9 cellular contexts compared by ENCODE assay signal in genomic region chr1:40394456-40395172, GRCh38. TPM values are rescaled to one million over a fixed set of nuclear protein-coding genes. Genes with fewer than 3 reads are reported as not detected.
A peak's percentile ranks its signal among the peaks of the same experiment; 100 is the strongest.
DNase-seq lines count a peak whose midpoint lies in the region; ATAC-seq and TF ChIP-seq lines count a peak whose summit lies in the region.
"Had no signal": no experiment of that assay in that cellular context is flagged by ENCODE, and none has a peak within 500 bp of the region (broad histone marks: within the 10 kb centered on the region; RNA-seq: fewer than 3 reads in every experiment).

No MANE protein-coding gene starts in this region.

- H3K36me3 Mint-ChIP-seq in activated T-cell treated with anti-CD3 and anti-CD28 coated beads, Interleukin-2, amount 50 U/mL, for 24 hours (ENCODE audit: low read depth): peaks cover 77% of the 10 kb centered on the region
- peaks cover 54% of the 10 kb centered on the region for H3K36me3 Mint-ChIP-seq in activated CD4-positive, alpha-beta memory T cell treated with anti-CD3 and anti-CD28 coated beads for 36 hours

- TF ChIP-seq CTCF in fibroblast of pulmonary artery (IDR thresholded peaks at IDR 0.05; ENCODE audit: low read length, missing control alignments) (no peak), thyroid gland (IDR thresholded peaks at IDR 0.05) (no peak), PC-3 (conservative IDR thresholded peaks at IDR 0.05; ENCODE audit: low read depth, low read length) (no peak)

- H3K4me1 ChIP-seq in thyroid gland (peaks cover 60 to 84% of the 10 kb centered on the region in 2 donors), PC-3 (ENCODE audit: insufficient read depth, low read length) (peaks cover 18% of the 10 kb centered on the region; the same call in 1 of the 2 replicates)

- no peak overlapping the region for H3K4me2 ChIP-seq in PC-3 (ENCODE audit: low read length)

- peaks cover 98% of the 10 kb centered on the region for H3K79me2 ChIP-seq in PC-3 (ENCODE audit: low read length)

- H3K27me3 ChIP-seq in thyroid gland: no peaks in the 10 kb centered on the region
- H3K27me3 ChIP-seq in PC-3 (ENCODE audit: low read length): no peaks in the 10 kb centered on the region
- H3K27me3 ChIP-seq: cardiac muscle cell had no signal

- H3K4me3 ChIP-seq in fibroblast of pulmonary artery (replicated peaks; ENCODE audit: low read depth, low read length) (no peak overlapping the region), thyroid gland (replicated peaks in 1 of 3) (no peak overlapping the region), PC-3 (ENCODE audit: low read length) (no peak overlapping the region)
- H3K4me3 ChIP-seq: cardiac muscle cell had no signal

- H2AFZ ChIP-seq in PC-3 (ENCODE audit: low read length): no peak overlapping the region

- H3K4me1 Mint-ChIP-seq in activated T-cell treated with anti-CD3 and anti-CD28 coated beads, Interleukin-2, amount 50 U/mL, for 24 hours (ENCODE audit: low read depth): peaks cover 92% of the 10 kb centered on the region
- peaks cover 91% of the 10 kb centered on the region for H3K4me1 Mint-ChIP-seq in activated CD4-positive, alpha-beta memory T cell treated with anti-CD3 and anti-CD28 coated beads for 36 hours (ENCODE audit: low read depth)

- H3K27ac Mint-ChIP-seq in activated T-cell treated with anti-CD3 and anti-CD28 coated beads, Interleukin-2, amount 50 U/mL, for 24 hours: peak overlapping the region; percentile 96
- H3K27ac Mint-ChIP-seq in activated CD4-positive, alpha-beta memory T cell treated with anti-CD3 and anti-CD28 coated beads for 36 hours: peak overlapping the region; percentile 85

- no TSS peak for BruUV-seq in PC-3 (replicated peaks; lab: Mats Ljungman, UMichigan)

- no peaks in the 10 kb centered on the region for H3K9me2 ChIP-seq in PC-3 (replicated peaks; ENCODE audit: low read length)

- no peak for ATAC-seq in PC-3

- H3K36me3 ChIP-seq in thyroid gland (no peaks in the 10 kb centered on the region), PC-3 (ENCODE audit: low read depth, low read length) (no peaks in the 10 kb centered on the region)
- H3K36me3 ChIP-seq: cardiac muscle cell had no signal

- no peak for TF ChIP-seq POLR2A in thyroid gland (IDR thresholded peaks at IDR 0.05)

- in situ Hi-C loops in ACHN (cut with HindIII; ENCODE audit: low pct_ligation_motif_present, low pct_unique_long_range_greater_than_20kb, low sequenced_read_pairs): no loop called here

- POLR2A ChIA-PET in activated CD4-positive, alpha-beta memory T cell treated with anti-CD3 and anti-CD28 coated beads for 36 hours (lab: Charles Lee): interaction anchor here (4.8 to 7.6 kb wide), 2 partner anchors 11 to 21 kb away, joined by 36 to 97 read pairs; partner anchors contain the start of gene SMAP2
- POLR2A ChIA-PET in PC-3 (lab: Charles Lee; ENCODE audit: unreplicated experiment): no interaction called here

- no peak for DNase-seq in activated T-cell treated with anti-CD3 and anti-CD28 coated beads, Interleukin-2, amount 50 U/mL, for 24 hours
- DNase-seq in activated T-cell treated with anti-CD3 and anti-CD28 coated beads for 4 hours (no peak), fibroblast of pulmonary artery (ENCODE audit: low read depth) (peak; percentile 35), thyroid gland (no peak), PC-3 (no peak), globus pallidus (ENCODE audit: low spot score) (no peak), ACHN (no peak)
- peak; percentile 64 for DNase-seq in activated CD4-positive, alpha-beta memory T cell treated with anti-CD3 and anti-CD28 coated beads for 36 hours

- no peak overlapping the region for H3K9ac ChIP-seq in PC-3 (ENCODE audit: low read length)

- WGBS in thyroid gland, 2 donors: 37 to 39% methylated on average over 4 of the region's 4 CpGs

- H3K9me3 ChIP-seq in thyroid gland (no peaks in the 10 kb centered on the region), PC-3 (ENCODE audit: low read length) (no peaks in the 10 kb centered on the region)

- H3K27me3 Mint-ChIP-seq in activated T-cell treated with anti-CD3 and anti-CD28 coated beads, Interleukin-2, amount 50 U/mL, for 24 hours: no peaks in the 10 kb centered on the region
- no peaks in the 10 kb centered on the region for H3K27me3 Mint-ChIP-seq in activated CD4-positive, alpha-beta memory T cell treated with anti-CD3 and anti-CD28 coated beads for 36 hours

- intact Hi-C loops in activated CD4-positive, alpha-beta memory T cell treated with anti-CD3 and anti-CD28 coated beads for 36 hours (cut with micrococcal nuclease): loop anchor here (1.0 to 2.0 kb wide), 2 partner anchors 9 to 14 kb away; no protein-coding TSS in a partner anchor
- intact Hi-C loops in thyroid gland (cut with DNase I) (no loop called here), PC-3 (cut with micrococcal nuclease) (no loop called here)

- no peaks in the 10 kb centered on the region; the same call in 1 of the 2 replicates for H4K20me1 ChIP-seq in PC-3 (ENCODE audit: low read length)

- H3F3A ChIP-seq in PC-3 (ENCODE audit: low read length, unreplicated experiment): no peaks in the 10 kb centered on the region

- CTCF ChIA-PET in activated CD4-positive, alpha-beta memory T cell treated with anti-CD3 and anti-CD28 coated beads for 36 hours (lab: Charles Lee): interaction anchor here (0.6 to 5.9 kb wide), 6 partner anchors 9 to 242 kb away, joined by 3 to 32 read pairs (median 3); partner anchors contain the start of gene SMAP2
- CTCF ChIA-PET in PC-3 (lab: Charles Lee): no interaction called here

- H3K9me3 Mint-ChIP-seq in activated T-cell treated with anti-CD3 and anti-CD28 coated beads, Interleukin-2, amount 50 U/mL, for 24 hours: no peaks in the 10 kb centered on the region
- no peaks in the 10 kb centered on the region for H3K9me3 Mint-ChIP-seq in activated CD4-positive, alpha-beta memory T cell treated with anti-CD3 and anti-CD28 coated beads for 36 hours

- H3K27ac ChIP-seq in thyroid gland (peak overlapping the region; percentile 21 to 69 (median 53)), PC-3 (ENCODE audit: low read length) (no peak overlapping the region)
- H3K27ac ChIP-seq: cardiac muscle cell had no signal

- peak overlapping the region; percentile 44 for H3K4me3 Mint-ChIP-seq in activated T-cell treated with anti-CD3 and anti-CD28 coated beads, Interleukin-2, amount 50 U/mL, for 24 hours
- H3K4me3 Mint-ChIP-seq in activated CD4-positive, alpha-beta memory T cell treated with anti-CD3 and anti-CD28 coated beads for 36 hours: peak overlapping the region; percentile 42

RNA-seq across cellular contexts. Expression of gene SMAP2, which starts 21.1 kb away (rescaled TPM):
- total RNA-seq in activated CD4-positive, alpha-beta memory T cell treated with anti-CD3 and anti-CD28 coated beads for 36 hours: 100 to 1,000 TPM; 250 to 254 TPM
- total RNA-seq in thyroid gland (10 to 100 TPM; 21.9 to 29.3 (median 26.8) TPM), PC-3 (2014; rRNA removed) (48.1 and 51.0 TPM in 2 replicates)

RNA-seq across cellular contexts. Expression of gene ZFP69B, which starts 55.7 kb away (rescaled TPM):
- 1 to 10 TPM; 4.8 to 5.7 TPM for total RNA-seq in activated CD4-positive, alpha-beta memory T cell treated with anti-CD3 and anti-CD28 coated beads for 36 hours
- total RNA-seq in thyroid gland (1 to 10 TPM in 1 of 4 donors, under 1 TPM in 1, not detected in 2; 0.40 to 1.0 TPM), PC-3 (2014; rRNA removed) (2.5 and 3.0 TPM in 2 replicates)

Comparison
In these comparisons a context has a peak if more than half of its experiments do, and no peak if none do; other contexts are left out.
1. DNase-seq: peak in activated CD4-positive, alpha-beta memory T cell treated with anti-CD3 and anti-CD28 coated beads for 36 hours (single experiment) and fibroblast of pulmonary artery (single experiment); none in activated T-cell treated with anti-CD3 and anti-CD28 coated beads, Interleukin-2, amount 50 U/mL, for 24 hours (single experiment), activated T-cell treated with anti-CD3 and anti-CD28 coated beads for 4 hours (single experiment), thyroid gland (0 of 2), PC-3 (single experiment), globus pallidus (single experiment) and ACHN (single experiment).